Comparison of ENCODE assay signal across 8 cellular contexts in genomic region chr7:66629659-66630058, GRCh38. TPM values are rescaled to one million over a fixed set of nuclear protein-coding genes. Genes with fewer than 3 reads are reported as not detected.
DNase-seq lines count a peak whose midpoint lies in the region; ATAC-seq and TF ChIP-seq lines count a peak whose summit lies in the region.

No MANE protein-coding gene starts in this region.

- H3K4me1 ChIP-seq in Peyer's patch (peaks cover 0 to 24% (median 20%) of the 10 kb centered on the region in 4 donors), trophoblast cell (ENCODE audit: control insufficient read depth in 1 of 2, insufficient read depth in 2 of 2, low read length in 2 of 2) (peaks cover 3 to 11% of the 10 kb centered on the region in 2 experiments)

- H2BK120ac ChIP-seq in trophoblast cell (ENCODE audit: insufficient read depth, low read length, poor library complexity), result no peak overlapping the region

- H3K36me3 ChIP-seq in Peyer's patch, result peaks cover 0 to 8% (median 0%) of the 10 kb centered on the region in 3 donors
- H3K36me3 ChIP-seq in trophoblast cell (ENCODE audit: control insufficient read depth in 1 of 2, insufficient read depth in 2 of 2, low read length in 2 of 2), result peaks cover 5 to 6% of the 10 kb centered on the region in 2 experiments

- peaks cover 3% of the 10 kb centered on the region for H3K79me2 ChIP-seq in trophoblast cell (ENCODE audit: control insufficient read depth, insufficient read depth, low read length, poor library complexity)

- H2BK12ac ChIP-seq in trophoblast cell (ENCODE audit: low read length), result no peak overlapping the region

- H3K27me3 Mint-ChIP-seq in CD4-positive, alpha-beta T cell, result no peaks in the 10 kb centered on the region

- TF ChIP-seq POLR2A in Peyer's patch (IDR thresholded peaks at IDR 0.05), result no peak

- CTCF ChIA-PET in CD4-positive, alpha-beta T cell (lab: Charles Lee), result no interaction called here

- no peak overlapping the region for H3K18ac ChIP-seq in trophoblast cell (ENCODE audit: low read length)

- no peak overlapping the region for H3K14ac ChIP-seq in trophoblast cell (ENCODE audit: low read length)

- intact Hi-C loops in CD4-positive, alpha-beta T cell (cut with DNase I, micrococcal nuclease), result loop anchor here (5.0 to 10.0 kb wide), 2 partner anchors 55 to 288 kb away; no protein-coding TSS in a partner anchor

- peak overlapping the region; percentile 91 for H3K27ac Mint-ChIP-seq in CD4-positive, alpha-beta T cell

- no peak overlapping the region for H2AFZ ChIP-seq in trophoblast cell (ENCODE audit: insufficient read depth, low read length, poor library complexity)

- H3K4me3 ChIP-seq in Peyer's patch (peak overlapping the region; percentile 94 to 99 (median 98)), epithelial cell of esophagus (ENCODE audit: low read length) (peak overlapping the region; percentile 48), trophoblast cell (ENCODE audit: low read depth, low read length) (peak overlapping the region; percentile 67)

- H4K91ac ChIP-seq in trophoblast cell (ENCODE audit: low read depth, low read length), result peak overlapping the region; percentile 23

- no CpG with 5 or more reads among the region's 5 CpGs for WGBS in trophoblast cell (ENCODE audit: extremely low coverage, insufficient coverage, insufficient read length)

- H3K4me1 Mint-ChIP-seq in CD4-positive, alpha-beta T cell (ENCODE audit: low read depth), result peaks cover 50% of the 10 kb centered on the region

- H3K79me1 ChIP-seq in trophoblast cell (ENCODE audit: low read length), result peaks cover 6% of the 10 kb centered on the region

- no peak overlapping the region for H4K8ac ChIP-seq in trophoblast cell (ENCODE audit: low read depth, low read length)

- TF ChIP-seq CTCF in CD4-positive, alpha-beta T cell (IDR thresholded peaks at IDR 0.05), result no peak
- TF ChIP-seq CTCF in Peyer's patch (IDR thresholded peaks at IDR 0.05), result no peak
- TF ChIP-seq CTCF in epithelial cell of esophagus (IDR thresholded peaks at IDR 0.05; ENCODE audit: insufficient read depth, low read depth, low read length, missing control alignments), result no peak

- H3K4me2 ChIP-seq in trophoblast cell (ENCODE audit: low read length), result peak overlapping the region; percentile 59

- H3K9me3 ChIP-seq in CD4-positive, alpha-beta T cell (ENCODE audit: control insufficient read depth, low read length), result no peaks in the 10 kb centered on the region
- H3K9me3 ChIP-seq in Peyer's patch (no peaks in the 10 kb centered on the region), trophoblast cell (ENCODE audit: insufficient read depth, low read depth, low read length) (no peaks in the 10 kb centered on the region)

- POLR2A ChIA-PET in CD4-positive, alpha-beta T cell (lab: Charles Lee), result interaction anchor here (1.4 to 4.6 kb wide), 3 partner anchors 24 to 39 kb away, joined by 6 to 35 read pairs (median 32); no protein-coding TSS in a partner anchor

- no peak overlapping the region for H2BK5ac ChIP-seq in trophoblast cell (ENCODE audit: low read depth, low read length, poor library complexity)

- no peak for ATAC-seq in CD4-positive, alpha-beta T cell (ENCODE audit: poor library complexity)
- ATAC-seq in HG03565 (IDR thresholded peaks at IDR 0.05; ENCODE audit: unreplicated experiment) (no peak), GM19467 (IDR thresholded peaks at IDR 0.05; ENCODE audit: unreplicated experiment) (no peak)

- H2AK5ac ChIP-seq in trophoblast cell (ENCODE audit: low read length), result no peak overlapping the region

- H3K9ac ChIP-seq in trophoblast cell (ENCODE audit: low read length), result no peak overlapping the region

- H3K36me3 Mint-ChIP-seq in CD4-positive, alpha-beta T cell (ENCODE audit: low read depth), result peaks cover 29% of the 10 kb centered on the region

- H3K9me3 Mint-ChIP-seq in CD4-positive, alpha-beta T cell, result no peaks in the 10 kb centered on the region

- H3K4ac ChIP-seq in trophoblast cell (ENCODE audit: low read depth, low read length), result peak overlapping the region; percentile 10

- peak in 1 of 10 experiments; percentile 3 for DNase-seq in CD4-positive, alpha-beta T cell
- DNase-seq in Peyer's patch, result no peak
- no peak for DNase-seq in epithelial cell of esophagus (ENCODE audit: low read depth)
- peak in 1 of 2 donors; percentile 1 for DNase-seq in trophoblast cell
- no peak for DNase-seq in stimulated activated CD4-positive, alpha-beta T cell treated with anti-CD3 and anti-CD28 coated beads, Interleukin-4, amount 100 ng/mL, for 4 hours
- DNase-seq in SHP77 (lab: John Stamatoyannopoulos, UW), result no peak

- no peak overlapping the region for H4K12ac ChIP-seq in trophoblast cell (ENCODE audit: low read depth, low read length)

- no peak overlapping the region for H3K27ac ChIP-seq in CD4-positive, alpha-beta T cell (ENCODE audit: low read depth, low read length)
- H3K27ac ChIP-seq in Peyer's patch (peak overlapping the region; percentile 92 to 100 (median 97)), trophoblast cell (ENCODE audit: low read depth, low read length) (peak overlapping the region; percentile 0)

- no peak overlapping the region for H3K23ac ChIP-seq in trophoblast cell (ENCODE audit: low read length)

- no peaks in the 10 kb centered on the region for H3K27me3 ChIP-seq in CD4-positive, alpha-beta T cell (ENCODE audit: control insufficient read depth, insufficient read depth, low read length)
- H3K27me3 ChIP-seq in Peyer's patch (no peaks in the 10 kb centered on the region), trophoblast cell (ENCODE audit: insufficient read depth, low read length) (no peaks in the 10 kb centered on the region)

- H3K4me3 Mint-ChIP-seq in CD4-positive, alpha-beta T cell, result peak overlapping the region; percentile 74

RNA-seq across cellular contexts. Expression of gene KCTD7, which starts 1.0 kb away (rescaled TPM):
- total RNA-seq in CD4-positive, alpha-beta T cell, result 10 to 100 TPM; 15.2 TPM
- total RNA-seq in Peyer's patch, result 10 to 100 TPM in 2 of 4 donors, 1 to 10 TPM in 2; 6.6 to 20.7 (median 14.3) TPM
- 4.7 and 5.1 TPM in 2 replicates for polyA plus RNA-seq in trophoblast cell (2013)

Comparison
In these comparisons a context has a peak if more than half of its experiments do, and no peak if none do; other contexts are left out.
1. H3K4me3 ChIP-seq: peak in every context shown above with its lines; median percentile 98 in Peyer's patch; 67 in trophoblast cell; 48 in epithelial cell of esophagus.